Comparison of ENCODE assay signal across 13 cellular contexts in the genomic region with DNA sequence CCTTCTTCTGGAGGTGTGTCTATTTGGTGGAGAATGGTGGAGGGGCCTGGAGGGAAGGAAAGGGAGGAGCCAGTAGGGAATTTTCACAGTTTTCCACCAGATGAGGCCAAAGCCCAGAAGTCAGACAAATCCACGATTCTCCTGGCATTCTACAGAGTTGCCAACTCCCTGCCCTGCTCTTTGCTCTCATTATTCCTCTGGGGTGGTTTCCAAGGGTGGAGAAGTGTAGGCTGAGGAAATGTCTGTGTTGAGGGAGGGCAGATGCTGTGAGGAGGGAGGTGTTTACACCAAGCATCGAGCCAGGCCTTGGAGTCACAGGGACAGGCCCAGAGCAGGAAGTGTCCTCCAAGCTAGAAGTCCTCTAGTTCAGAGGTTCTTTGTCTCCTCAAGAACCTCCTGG.
DNase-seq lines count a peak whose midpoint lies in the region; ATAC-seq and TF ChIP-seq lines count a peak whose summit lies in the region.
"Had no signal": no experiment of that assay in that cellular context is flagged by ENCODE, and none has a peak within 500 bp of the region (broad histone marks: within the 10 kb centered on the region; RNA-seq: fewer than 3 reads in every experiment).

No MANE protein-coding gene starts in this region.

- peak overlapping the region; percentile 43 for H2BK5ac ChIP-seq in mesendoderm (ENCODE audit: low read length)

- no peak overlapping the region for H3K4me3 ChIP-seq in epithelial cell of proximal tubule (ENCODE audit: low read depth, low read length)
- no peak overlapping the region for H3K4me3 ChIP-seq in mesendoderm (ENCODE audit: low read length)
- no peak overlapping the region for H3K4me3 ChIP-seq in transverse colon

- H2BK15ac ChIP-seq in mesendoderm (replicated peaks; ENCODE audit: low read depth) = no peak overlapping the region

- intact Hi-C loops in transverse colon (cut with DNase I; ENCODE audit: low total_unique reads) = loop anchor here (5.0 to 10.0 kb wide), 2 partner anchors 175 to 278 kb away; no protein-coding TSS in a partner anchor

- H4K8ac ChIP-seq in mesendoderm (ENCODE audit: low read depth, low read length) = no peak overlapping the region

- ATAC-seq in HG03457 (IDR thresholded peaks at IDR 0.05; ENCODE audit: unreplicated experiment) = no peak
- ATAC-seq: stimulated activated naive CD8-positive, alpha-beta T cell treated with anti-CD3 and anti-CD28 coated beads, Interleukin-15, Interleukin-2, amounts not matched to agents 100 U/mL and 50 U/mL, for 24 hours had no signal

- in situ Hi-C loops in transverse colon (cut with MboI; ENCODE audit: low pct_ligation_motif_present in 1 of 4, low pct_unique_long_range_greater_than_20kb in 1 of 4, low sequenced_read_pairs in 3 of 4) = loop anchor here (5.0 to 25.0 kb wide), 4 partner anchors 157 to 557 kb away; no protein-coding TSS in a partner anchor

- DNase-seq in NCI-H1417 (lab: John Stamatoyannopoulos, UW) (peak in 2 of 3 experiments; percentile 18 to 50), NCI-H1417 treated with DMSO at 0.1 percent for 48 hours (lab: John Stamatoyannopoulos, UW) (no peak), epithelial cell of proximal tubule (ENCODE audit: low read depth) (no peak), mesendoderm (peak; percentile 55), transverse colon (peak; percentile 70), germinal center (ENCODE audit: low spot score) (no peak), OCI-M1 (lab: John Stamatoyannopoulos, UW) (no peak)
- DNase-seq: activated CD8-positive, alpha-beta memory T cell treated with anti-CD3 and anti-CD28 coated beads, Interleukin-2, amount 50 U/mL, for 4 hours; NCI-H446 treated with DMSO at 0.1 percent for 48 hours; spleen; stimulated activated naive CD8-positive, alpha-beta T cell treated with anti-CD3 and anti-CD28 coated beads, Interleukin-15, Interleukin-2, amounts not matched to agents 100 U/mL and 50 U/mL, for 24 hours had no signal

- H3K36me3 ChIP-seq in mesendoderm (ENCODE audit: control insufficient read depth, insufficient read depth, low read length) (no peaks in the 10 kb centered on the region), transverse colon (no peaks in the 10 kb centered on the region)
- H3K36me3 ChIP-seq: spleen had no signal

- H3K27ac ChIP-seq in mesendoderm (ENCODE audit: low read depth, low read length) = no peak overlapping the region
- H3K27ac ChIP-seq in transverse colon = peak overlapping the region; percentile 73 to 84 (median 78)
- H3K27ac ChIP-seq: 22Rv1 had no signal

- H4K5ac ChIP-seq in mesendoderm (ENCODE audit: low read length) = no peak overlapping the region

- TF ChIP-seq CTCF in epithelial cell of proximal tubule (conservative IDR thresholded peaks at IDR 0.05; ENCODE audit: low read depth, low read length) (peak; percentile 11), transverse colon (IDR thresholded peaks at IDR 0.05) (no peak)

- H3K9ac ChIP-seq in mesendoderm (ENCODE audit: low read length) = peak overlapping the region; percentile 14

- no peak overlapping the region for H3K23ac ChIP-seq in mesendoderm (ENCODE audit: low read length)

- H3K4me1 ChIP-seq in mesendoderm (ENCODE audit: control insufficient read depth, low read depth, low read length) (peaks cover 10% of the 10 kb centered on the region), transverse colon (peaks cover 10 to 38% (median 23%) of the 10 kb centered on the region in 4 donors)

- peak overlapping the region; percentile 0 for H3K4ac ChIP-seq in mesendoderm (ENCODE audit: low read depth, low read length)

- TF ChIP-seq EP300 in transverse colon (IDR thresholded peaks at IDR 0.05; ENCODE audit: low read depth) = no peak

- no peak overlapping the region for H3K4me2 ChIP-seq in mesendoderm (ENCODE audit: low read length)

- no peaks in the 10 kb centered on the region for H3K79me1 ChIP-seq in mesendoderm (ENCODE audit: low read length)

- H3K56ac ChIP-seq in mesendoderm (ENCODE audit: low read length) = peak overlapping the region; percentile 82

- H3K27me3 ChIP-seq in mesendoderm (ENCODE audit: insufficient read depth, low read length, poor library complexity) = no peaks in the 10 kb centered on the region
- no peaks in the 10 kb centered on the region for H3K27me3 ChIP-seq in transverse colon
- H3K27me3 ChIP-seq: spleen had no signal

- no peak overlapping the region for H2BK120ac ChIP-seq in mesendoderm (ENCODE audit: low read depth, low read length)

- no CpG with 5 or more reads among the region's 2 CpGs for WGBS in mesendoderm (ENCODE audit: extremely low coverage, insufficient coverage, low lambda C conversion rate)
- WGBS in transverse colon (ENCODE audit: low coverage in 1 of 2), 2 donors = 9% methylated on average over 2 of the region's 2 CpGs; no CpG with 5 or more reads in 1 of the 2 donors

- H2AK5ac ChIP-seq in mesendoderm (ENCODE audit: low read length) = no peak overlapping the region

- no peaks in the 10 kb centered on the region for H3K9me3 ChIP-seq in transverse colon
- H3K9me3 ChIP-seq: spleen had no signal

- H3K79me2 ChIP-seq in mesendoderm (ENCODE audit: control insufficient read depth, insufficient read depth, low read length) = no peaks in the 10 kb centered on the region

- peak; percentile 55 for TF ChIP-seq POLR2A in transverse colon (IDR thresholded peaks at IDR 0.05)

- no peak overlapping the region for H3K18ac ChIP-seq in mesendoderm (ENCODE audit: low read length)

Comparison
In these comparisons a context has a peak if more than half of its experiments do, and no peak if none do; other contexts are left out.
1. DNase-seq: peak in NCI-H1417 (2 of 3), mesendoderm (single experiment) and transverse colon (single experiment); none in NCI-H1417 treated with DMSO at 0.1 percent for 48 hours (single experiment), epithelial cell of proximal tubule (single experiment), germinal center (single experiment) and OCI-M1 (single experiment).